24 cellular contexts compared by ENCODE assay signal in genomic region chr7:10593080-10593479, GRCh38.
DNase-seq lines count a peak whose midpoint lies in the region; ATAC-seq, FAIRE-seq and TF ChIP-seq lines count a peak whose summit lies in the region.
"Had no signal": no experiment of that assay in that cellular context is flagged by ENCODE, and none has a peak within 500 bp of the region (broad histone marks: within the 10 kb centered on the region; RNA-seq: fewer than 3 reads in every experiment).

No MANE protein-coding gene starts in this region.

- H3K79me2 ChIP-seq in H1 (ENCODE audit: control insufficient read depth in 1 of 2, insufficient read depth in 2 of 2, low read length in 2 of 2): no peaks in the 10 kb centered on the region

- H3K79me1 ChIP-seq in IMR-90 (ENCODE audit: low read depth in 1 of 2, low read length in 2 of 2) (no peaks in the 10 kb centered on the region), H1 (ENCODE audit: low read depth, low read length) (no peaks in the 10 kb centered on the region)

- no peak overlapping the region for H2BK5ac ChIP-seq in IMR-90 (ENCODE audit: low read depth, low read length, poor library complexity, severe bottlenecking)
- no peak overlapping the region for H2BK5ac ChIP-seq in H1 (ENCODE audit: low read depth, low read length)

- H3K4me3 ChIP-seq in IMR-90 (ENCODE audit: insufficient read depth, low read depth, low read length) (no peak overlapping the region), H1 (ENCODE audit: extremely low read depth in 1 of 4, insufficient read depth in 2 of 4, low read depth in 3 of 4, low read length in 4 of 4) (no peak overlapping the region)
- H3K4me3 ChIP-seq: BLaER1, GM12878 had no signal

- TF ChIP-seq POLR2A in IMR-90 (IDR thresholded peaks at IDR 0.05; ENCODE audit: low read depth, low read length) (no peak), H1 (IDR thresholded peaks at IDR 0.05; ENCODE audit: control extremely low read depth in 1 of 2, low read depth in 2 of 2, low read length in 2 of 2) (no peak)

- no peaks in the 10 kb centered on the region for H3K9me1 ChIP-seq in IMR-90 (ENCODE audit: insufficient read depth, low read length)

- TF ChIP-seq RAD21 in IMR-90 (IDR thresholded peaks at IDR 0.05; ENCODE audit: low read length) (no peak), Ishikawa (IDR thresholded peaks at IDR 0.05; ENCODE audit: low read depth) (no peak), H1 (IDR thresholded peaks at IDR 0.05 in 1 of 2, conservative IDR thresholded peaks at IDR 0.05 in 1 of 2; ENCODE audit: low read depth in 2 of 2, low read length in 2 of 2) (no peak)

- no peak for TF ChIP-seq EP300 in Ishikawa (IDR thresholded peaks at IDR 0.05; ENCODE audit: borderline replicate concordance)
- TF ChIP-seq EP300 in H1 (IDR thresholded peaks at IDR 0.05; ENCODE audit: borderline replicate concordance in 1 of 2, low read depth in 2 of 2, low read length in 2 of 2): no peak

- H3K18ac ChIP-seq in IMR-90 (ENCODE audit: low read depth, low read length) (no peak overlapping the region), H1 (ENCODE audit: extremely low read depth, low read length) (no peak overlapping the region)

- H3K4me2 ChIP-seq in IMR-90 (ENCODE audit: low read depth, low read length) (no peak overlapping the region), H1 (ENCODE audit: insufficient read depth in 1 of 2, low read depth in 2 of 2, low read length in 2 of 2) (no peak overlapping the region)
- H3K4me2 ChIP-seq: BLaER1 had no signal

- CTCF ChIA-PET in IMR-90 (lab: Yijun Ruan, JAX) (no interaction called here), H1 (lab: Charles Lee; ENCODE audit: partially characterized antibody) (interaction anchor here (1.2 kb wide), 1 partner anchor 42 kb away, joined by 3 read pairs; no protein-coding TSS in a partner anchor)

- dilution Hi-C loops in IMR-90 (cut with HindIII; ENCODE audit: low sequenced_read_pairs, unreplicated experiment): no loop called here

- TF ChIP-seq CTCF in IMR-90 (conservative IDR thresholded peaks at IDR 0.05; ENCODE audit: low read depth, low read length) (no peak), H1 (IDR thresholded peaks at IDR 0.05; ENCODE audit: control extremely low read depth in 1 of 3, insufficient read depth in 1 of 3, low read depth in 1 of 3, low read length in 3 of 3) (no peak)

- H3K36me3 ChIP-seq in IMR-90 (ENCODE audit: control insufficient read depth, insufficient read depth, low read length): no peaks in the 10 kb centered on the region
- H3K36me3 ChIP-seq in H1 (ENCODE audit: control insufficient read depth in 2 of 4, insufficient read depth in 4 of 4, low read length in 3 of 4): no peaks in the 10 kb centered on the region
- H3K36me3 ChIP-seq: BE2C, BLaER1 had no signal

- no peak overlapping the region for H3K4ac ChIP-seq in IMR-90 (ENCODE audit: low read depth, low read length)
- no peak overlapping the region for H3K4ac ChIP-seq in H1 (replicated peaks; ENCODE audit: insufficient read length, low read depth, low read length)

- intact Hi-C loops in IMR-90 (cut with micrococcal nuclease): no loop called here

- H4K8ac ChIP-seq in IMR-90 (ENCODE audit: low read depth in 2 of 2, low read length in 2 of 2) (no peak overlapping the region), H1 (ENCODE audit: extremely low read depth, insufficient read depth, low read length) (no peak overlapping the region)

- H4K5ac ChIP-seq in IMR-90 (ENCODE audit: low read depth, low read length): no peak overlapping the region
- H4K5ac ChIP-seq in H1 (ENCODE audit: insufficient read length, low read depth, low read length): no peak overlapping the region

- H3K27me3 ChIP-seq in IMR-90 (ENCODE audit: control insufficient read depth, insufficient read depth, low read length): no peaks in the 10 kb centered on the region
- H3K27me3 ChIP-seq in H1 (replicated peaks in 1 of 4; ENCODE audit: control insufficient read depth in 3 of 4, extremely low read depth in 1 of 4, insufficient read depth in 3 of 4, low read length in 3 of 4): no peaks in the 10 kb centered on the region
- H3K27me3 ChIP-seq: BE2C, BLaER1 had no signal

- H3K9me3 ChIP-seq in IMR-90 (ENCODE audit: control insufficient read depth, insufficient read depth, low read length) (peaks cover 8% of the 10 kb centered on the region), H1 (ENCODE audit: insufficient read depth in 2 of 2, low read depth in 1 of 2, low read length in 1 of 2) (no peaks in the 10 kb centered on the region)
- H3K9me3 ChIP-seq: BE2C, BLaER1 had no signal

- POLR2A ChIA-PET in IMR-90 (lab: Charles Lee; ENCODE audit: unreplicated experiment) (no interaction called here), H1 (lab: Charles Lee; ENCODE audit: partially characterized antibody) (no interaction called here)

- no peak overlapping the region for H2AK9ac ChIP-seq in IMR-90 (replicated peaks; ENCODE audit: low read depth, low read length, poor library complexity)

- no peaks in the 10 kb centered on the region for H3K23me2 ChIP-seq in H1 (ENCODE audit: low read depth, low read length)

- H2BK20ac ChIP-seq in IMR-90 (ENCODE audit: low read depth, low read length): no peak overlapping the region
- H2BK20ac ChIP-seq in H1 (ENCODE audit: low read length): no peak overlapping the region

- H4K91ac ChIP-seq in IMR-90 (ENCODE audit: insufficient read depth, low read depth, low read length) (no peak overlapping the region), H1 (replicated peaks; ENCODE audit: insufficient read length, low read length) (no peak overlapping the region)

- DNase-seq in IMR-90: no peak
- no peak for DNase-seq in H1 (ENCODE audit: low read depth in 1 of 2, low spot score in 2 of 2)
- DNase-seq in NCI-H1092 (lab: John Stamatoyannopoulos, UW): no peak
- DNase-seq in anterior cingulate cortex (lab: John Stamatoyannopoulos, UW): no peak
- DNase-seq: 8988T; ACHN; BE2C; C1 segment of cervical spinal cord; CD4-positive, alpha-beta memory T cell; CD4-positive, CD25-positive, alpha-beta regulatory T cell; CD8-positive, alpha-beta memory T cell; COR-L47; DMS 273 treated with DMSO at 0.1 percent for 48 hours; DMS153; DMS53; DMS79; DND-41; EL; GDM1 had no signal

- H3K56ac ChIP-seq in IMR-90 (ENCODE audit: extremely low read depth, insufficient read depth, low read length) (no peak overlapping the region), H1 (replicated peaks; ENCODE audit: insufficient read length, low read depth, low read length) (no peak overlapping the region)

- ATAC-seq in IMR-90 (ENCODE audit: low read depth): no peak
- ATAC-seq: GM12878 had no signal

- H3K4me1 ChIP-seq in IMR-90 (ENCODE audit: control insufficient read depth, insufficient read depth, low read length) (no peaks in the 10 kb centered on the region), H1 (replicated peaks in 1 of 4; ENCODE audit: control insufficient read depth in 3 of 4, insufficient read depth in 4 of 4, low read length in 3 of 4) (no peaks in the 10 kb centered on the region; a peak in 1 of 7 replicates)
- H3K4me1 ChIP-seq: BLaER1 had no signal

- no TSS peak for BruUV-seq in IMR-90 (replicated peaks; lab: Mats Ljungman, UMichigan)

- no peak overlapping the region for H2AFZ ChIP-seq in IMR-90 (replicated peaks; ENCODE audit: low read length, poor library complexity)
- no peak overlapping the region for H2AFZ ChIP-seq in H1 (ENCODE audit: low read length)

- in situ Hi-C loops in IMR-90 (cut with MboI; ENCODE audit: low sequenced_read_pairs): no loop called here

- H2AK5ac ChIP-seq in IMR-90 (ENCODE audit: low read depth, low read length) (no peak overlapping the region), H1 (ENCODE audit: low read depth, low read length) (no peak overlapping the region)

- H2BK120ac ChIP-seq in IMR-90 (ENCODE audit: low read depth, low read length) (no peak overlapping the region), H1 (replicated peaks; ENCODE audit: low read depth, low read length) (no peak overlapping the region)

- no peak overlapping the region for H2BK12ac ChIP-seq in H1 (ENCODE audit: low read depth, low read length)

- H4K20me1 ChIP-seq in IMR-90 (ENCODE audit: insufficient read depth, low read length): no peaks in the 10 kb centered on the region
- no peaks in the 10 kb centered on the region for H4K20me1 ChIP-seq in H1 (replicated peaks in 1 of 2; ENCODE audit: control insufficient read depth in 1 of 2, insufficient read depth in 2 of 2, low read length in 2 of 2)
- H4K20me1 ChIP-seq: BLaER1 had no signal

- H3K23ac ChIP-seq in IMR-90 (ENCODE audit: low read depth, low read length) (no peak overlapping the region), H1 (ENCODE audit: insufficient read length) (no peak overlapping the region)

- no peak overlapping the region for H3K27ac ChIP-seq in IMR-90 (ENCODE audit: insufficient read depth, low read length)
- H3K27ac ChIP-seq in H1 (ENCODE audit: low read depth, low read length): no peak overlapping the region
- H3K27ac ChIP-seq: BLaER1 had no signal

- no peak for FAIRE-seq in H1 (lab: Jason Lieb, UNC)
- FAIRE-seq: GM12878, GM12892, GM18507 had no signal

- no CpG with 5 or more reads among the region's 4 CpGs for WGBS in IMR-90 (ENCODE audit: extremely low coverage in 2 of 2, insufficient read length in 1 of 2), 2 experiments
- 88% methylated on average over 4 of the region's 4 CpGs; no CpG with 5 or more reads in 1 of the 2 experiments for WGBS in H1 (ENCODE audit: extremely low coverage in 1 of 2, insufficient coverage in 1 of 2, insufficient read length in 1 of 2, insufficient replicate concordance in 2 of 2, low coverage in 1 of 2, low lambda C conversion rate in 2 of 2, missing lambda C conversion rate in 1 of 2), 2 experiments

- H2BK15ac ChIP-seq in IMR-90 (ENCODE audit: low read depth, low read length) (no peak overlapping the region), H1 (ENCODE audit: low read length) (no peak overlapping the region)

- H3K9ac ChIP-seq in IMR-90 (ENCODE audit: low read depth, low read length): no peak overlapping the region
- H3K9ac ChIP-seq in H1 (replicated peaks in 1 of 4; ENCODE audit: extremely low read depth in 1 of 4, low read depth in 3 of 4, low read length in 3 of 4): no peak overlapping the region
- H3K9ac ChIP-seq: BLaER1 had no signal

- H3K14ac ChIP-seq in IMR-90 (replicated peaks; ENCODE audit: low read depth, low read length): no peak overlapping the region
- H3K14ac ChIP-seq in H1 (ENCODE audit: insufficient read length): no peak overlapping the region

TF ChIP-seq in IMR-90, 13 proteins besides CTCF, POLR2A, EP300 and RAD21:
- no peak for TF ChIP-seq FOS (IDR thresholded peaks at IDR 0.05; ENCODE audit: low read depth, low read length)
- TF ChIP-seq CEBPB (IDR thresholded peaks at IDR 0.05; ENCODE audit: low read depth, low read length): peak; percentile 75

TF ChIP-seq in Ishikawa, 13 proteins besides CTCF, POLR2A, EP300 and RAD21 (continues in another document):
- TF ChIP-seq TEAD4 (IDR thresholded peaks at IDR 0.05) (no peak), CEBPB (IDR thresholded peaks at IDR 0.05) (0 out of 2 replicates have a peak, but pooled peaks have one; percentile 33), NFIC (IDR thresholded peaks at IDR 0.05) (no peak), CREB1 (IDR thresholded peaks at IDR 0.05; ENCODE audit: low read depth) (no peak)

TF ChIP-seq in H1, 55 proteins besides CTCF, POLR2A, EP300 and RAD21:
- TF ChIP-seq CEBPB (IDR thresholded peaks at IDR 0.05; ENCODE audit: low read depth, low read length) (peak; percentile 85), RBBP5 (IDR thresholded peaks at IDR 0.05; ENCODE audit: borderline replicate concordance, low read depth, low read length) (no peak)
TF ChIP-seq in H1: peak in this region for 1.
